In genomic region chr2:63767307-63767706, GRCh38 we compare ENCODE assay signal across 29 cellular contexts.
"Had no signal": no experiment of that assay in that cellular context is flagged by ENCODE, and none has a peak within 500 bp of the region (broad histone marks: within the 10 kb centered on the region; RNA-seq: fewer than 3 reads in every experiment).

No MANE protein-coding gene starts in this region.

- H3K4me3 ChIP-seq: pancreas, prostate gland, right atrium auricular region, right lobe of liver, sigmoid colon, suprapubic skin, testis, tibial artery, transverse colon, upper lobe of right lung, uterus had no signal

- ATAC-seq: naive thymus-derived CD8-positive, alpha-beta T cell; natural killer cell treated with Interleukin-12 subunit alpha and Interleukin-12 subunit beta and Interleukin-15 and Interleukin-18, amount 100 ng/mL, for 72 hours; pancreas; right lobe of liver; stimulated activated effector memory CD8-positive, alpha-beta T cell treated with anti-CD3 and anti-CD28 coated beads, Interleukin-12 subunit alpha, Interleukin-12 subunit beta, amount 100 ng/mL, for 72 hours; stimulated activated naive CD8-positive, alpha-beta T cell treated with anti-CD3 and anti-CD28 coated beads, Interleukin-15, amount 100 ng/mL, for 72 hours; stimulated activated naive CD8-positive, alpha-beta T cell treated with anti-CD3 and anti-CD28 coated beads, Interleukin-15, Interleukin-2, amounts not matched to agents 100 U/mL and 50 U/mL, for 24 hours; upper lobe of right lung had no signal

- H3K9me3 Mint-ChIP-seq: natural killer cell treated with Interleukin-12 subunit alpha and Interleukin-12 subunit beta and Interleukin-15 and Interleukin-18, amount 100 ng/mL, for 72 hours; stimulated activated effector memory CD8-positive, alpha-beta T cell treated with anti-CD3 and anti-CD28 coated beads, Interleukin-12 subunit alpha, Interleukin-12 subunit beta, amount 100 ng/mL, for 72 hours; stimulated activated naive CD8-positive, alpha-beta T cell treated with anti-CD3 and anti-CD28 coated beads, Interleukin-15, amount 100 ng/mL, for 72 hours; type B pancreatic cell had no signal

- H3K36me3 Mint-ChIP-seq: natural killer cell treated with Interleukin-12 subunit alpha and Interleukin-12 subunit beta and Interleukin-15 and Interleukin-18, amount 100 ng/mL, for 72 hours; stimulated activated effector memory CD8-positive, alpha-beta T cell treated with anti-CD3 and anti-CD28 coated beads, Interleukin-12 subunit alpha, Interleukin-12 subunit beta, amount 100 ng/mL, for 72 hours; type B pancreatic cell had no signal

- H3K27ac ChIP-seq: neutrophil, pancreas, prostate gland, right atrium auricular region, right lobe of liver, sigmoid colon, suprapubic skin, testis, tibial artery, transverse colon, upper lobe of right lung, uterus had no signal

- H3K27me3 Mint-ChIP-seq: natural killer cell treated with Interleukin-12 subunit alpha and Interleukin-12 subunit beta and Interleukin-15 and Interleukin-18, amount 100 ng/mL, for 72 hours; stimulated activated naive CD8-positive, alpha-beta T cell treated with anti-CD3 and anti-CD28 coated beads, Interleukin-15, amount 100 ng/mL, for 72 hours; type B pancreatic cell had no signal

- H3K9me3 ChIP-seq: neutrophil, pancreas, prostate gland, right lobe of liver, sigmoid colon, suprapubic skin, testis, upper lobe of right lung, uterus had no signal

- H3K4me1 Mint-ChIP-seq: naive thymus-derived CD8-positive, alpha-beta T cell; stimulated activated effector memory CD8-positive, alpha-beta T cell treated with anti-CD3 and anti-CD28 coated beads, Interleukin-12 subunit alpha, Interleukin-12 subunit beta, amount 100 ng/mL, for 72 hours; stimulated activated naive CD8-positive, alpha-beta T cell treated with anti-CD3 and anti-CD28 coated beads, Interleukin-15, amount 100 ng/mL, for 72 hours had no signal

- FAIRE-seq: pancreas had no signal

- H3K27me3 ChIP-seq: neutrophil, pancreas, right atrium auricular region, right lobe of liver, sigmoid colon, suprapubic skin, testis, tibial artery, transverse colon, upper lobe of right lung, uterus had no signal

- H3K27ac Mint-ChIP-seq: naive thymus-derived CD8-positive, alpha-beta T cell; natural killer cell treated with Interleukin-12 subunit alpha and Interleukin-12 subunit beta and Interleukin-15 and Interleukin-18, amount 100 ng/mL, for 72 hours; nephron progenitor cell; stimulated activated effector memory CD8-positive, alpha-beta T cell treated with anti-CD3 and anti-CD28 coated beads, Interleukin-12 subunit alpha, Interleukin-12 subunit beta, amount 100 ng/mL, for 72 hours; stimulated activated naive CD8-positive, alpha-beta T cell treated with anti-CD3 and anti-CD28 coated beads, Interleukin-15, amount 100 ng/mL, for 72 hours; type B pancreatic cell had no signal

- H3K4me3 Mint-ChIP-seq: naive thymus-derived CD8-positive, alpha-beta T cell; natural killer cell treated with Interleukin-12 subunit alpha and Interleukin-12 subunit beta and Interleukin-15 and Interleukin-18, amount 100 ng/mL, for 72 hours; nephron progenitor cell; neural crest cell; stimulated activated effector memory CD8-positive, alpha-beta T cell treated with anti-CD3 and anti-CD28 coated beads, Interleukin-12 subunit alpha, Interleukin-12 subunit beta, amount 100 ng/mL, for 72 hours; stimulated activated naive CD8-positive, alpha-beta T cell treated with anti-CD3 and anti-CD28 coated beads, Interleukin-15, amount 100 ng/mL, for 72 hours; type B pancreatic cell had no signal

- H3K36me3 ChIP-seq: neutrophil, pancreas, prostate gland, right atrium auricular region, right lobe of liver, sigmoid colon, suprapubic skin, tibial artery, transverse colon, upper lobe of right lung had no signal

- DNase-seq: naive thymus-derived CD8-positive, alpha-beta T cell; nephron progenitor cell; nucleus accumbens; pancreas; retina; right lobe of liver; sigmoid colon; small intestine; stimulated activated CD4-positive, alpha-beta T cell treated with anti-CD3 and anti-CD28 coated beads, Interleukin-15, amount 100 ng/mL, for 24 hours; stimulated activated CD4-positive, alpha-beta T cell treated with anti-CD3 and anti-CD28 coated beads, Interleukin-2, amount 100 ng/mL, for 24 hours; stimulated activated CD4-positive, alpha-beta T cell treated with anti-CD3 and anti-CD28 coated beads, Interleukin-2, amount 100 ng/mL, for 48 hours; stimulated activated CD4-positive, alpha-beta T cell treated with anti-CD3 and anti-CD28 coated beads, Interleukin-4, amount 100 ng/mL, for 24 hours; stimulated activated naive CD4-positive, alpha-beta T cell; stimulated activated naive CD8-positive, alpha-beta T cell treated with anti-CD3 and anti-CD28 coated beads, Interleukin-15, amount 100 ng/mL, for 72 hours; stimulated activated naive CD8-positive, alpha-beta T cell treated with anti-CD3 and anti-CD28 coated beads, Interleukin-15, Interleukin-2, amounts not matched to agents 100 U/mL and 50 U/mL, for 24 hours; substantia nigra; testis; tibial artery; transverse colon; upper lobe of right lung; uterus had no signal

- H3K4me1 ChIP-seq: pancreas, prostate gland, right lobe of liver, suprapubic skin, testis, upper lobe of right lung, uterus had no signal
